8 cellular contexts compared by ENCODE assay signal in genomic region chr11:47213985-47214564, GRCh38. TPM values are rescaled to one million over a fixed set of nuclear protein-coding genes. Genes with fewer than 3 reads are reported as not detected.
A peak's percentile ranks its signal among the peaks of the same experiment; 100 is the strongest.
DNase-seq lines count a peak whose midpoint lies in the region; ATAC-seq and TF ChIP-seq lines count a peak whose summit lies in the region.

No MANE protein-coding gene starts in this region.

- POLR2A ChIA-PET in AG04449 (lab: Yijun Ruan, JAX) = interaction anchor here (0.6 to 2.3 kb wide), 6 partner anchors 9 to 29 kb away, joined by 3 to 8 read pairs (median 5); no protein-coding TSS in a partner anchor

- peak overlapping the region; percentile 48 for H3K4me3 ChIP-seq in AG04449 (ENCODE audit: low read depth, low read length)

- ATAC-seq in GM18870 (IDR thresholded peaks at IDR 0.05; ENCODE audit: unreplicated experiment) (peak; percentile 66), HG03139 (IDR thresholded peaks at IDR 0.05; ENCODE audit: unreplicated experiment) (peak; percentile 49)

- no peak for TF ChIP-seq CTCF in AG04449 (IDR thresholded peaks at IDR 0.05; ENCODE audit: insufficient read depth, low read length, missing control alignments)

- CTCF ChIA-PET in AG04449 (lab: Yijun Ruan, JAX) = interaction anchor here (0.9 to 3.9 kb wide), 3 partner anchors 29 to 42 kb away, joined by 3 to 19 read pairs (median 5); partner anchors contain the start of gene ARFGAP2

- DNase-seq in AG04449 (ENCODE audit: low read depth, low spot score) = no peak
- DNase-seq in NCI-H2227 (lab: John Stamatoyannopoulos, UW; ENCODE audit: unreplicated experiment) = peak; percentile 94
- DNase-seq in activated CD4-positive, alpha-beta T cell treated with anti-CD3 and anti-CD28 coated beads for 24 hours (ENCODE audit: low read depth in 2 of 2) = peak; percentile 66 to 80
- peak; percentile 96 for DNase-seq in cerebellum (ENCODE audit: low spot score)
- DNase-seq in kidney glomerular epithelial cell (lab: John Stamatoyannopoulos, UW) = peak; percentile 92
- peak; percentile 49 to 82 (median 64) for DNase-seq in stimulated activated CD4-positive, alpha-beta T cell treated with anti-CD3 and anti-CD28 coated beads, Interleukin-1b, Interleukin-23, amount 100 ng/mL, for 24 hours (ENCODE audit: low read depth in 4 of 4, low spot score in 1 of 4)

RNA-seq across cellular contexts. Expression of gene DDB2, which starts 0.7 kb away (rescaled TPM):
- 8.2 TPM for total RNA-seq in cerebellum

RNA-seq across cellular contexts. Expression of gene PACSIN3, which starts 27.8 kb away (rescaled TPM):
- 2.5 TPM for total RNA-seq in cerebellum

RNA-seq across cellular contexts. Expression of gene ACP2, which starts 34.5 kb away (rescaled TPM):
- total RNA-seq in cerebellum = 30.4 TPM

RNA-seq across cellular contexts. Expression of gene ARFGAP2, which starts 37.4 kb away (rescaled TPM):
- total RNA-seq in cerebellum = 93.0 TPM

RNA-seq across cellular contexts. Expression of gene NR1H3, which starts 43.7 kb away (rescaled TPM):
- total RNA-seq in cerebellum = 9.5 TPM
